ENCODE assay signal across 20 cellular contexts in genomic region chr3:55364426-55364825, GRCh38.
A peak's percentile ranks its signal among the peaks of the same experiment; 100 is the strongest.
DNase-seq lines count a peak whose midpoint lies in the region; ATAC-seq and TF ChIP-seq lines count a peak whose summit lies in the region.
"Had no signal": no experiment of that assay in that cellular context is flagged by ENCODE, and none has a peak within 500 bp of the region (broad histone marks: within the 10 kb centered on the region; RNA-seq: fewer than 3 reads in every experiment).

No MANE protein-coding gene starts in this region.

- H3K27me3 ChIP-seq in endodermal cell (ENCODE audit: control insufficient read depth, insufficient read depth, low read length, poor library complexity, severe bottlenecking), result no peaks in the 10 kb centered on the region

- no peak overlapping the region for H3K27ac ChIP-seq in endodermal cell (ENCODE audit: low read depth, low read length)
- H3K27ac ChIP-seq: HL-60 had no signal

- H3K4me3 ChIP-seq in endodermal cell (ENCODE audit: low read length), result no peak overlapping the region
- H3K4me3 ChIP-seq: GM23338 had no signal

- H3K4me3 Mint-ChIP-seq in endodermal cell (no peak overlapping the region), type B pancreatic cell (peak overlapping the region; percentile 38)
- H3K4me3 Mint-ChIP-seq: CD14-positive monocyte, GM23338 had no signal

- no peak overlapping the region for H3K9ac ChIP-seq in endodermal cell (ENCODE audit: extremely low read depth, low read length, poor library complexity, severe bottlenecking)

- H3K36me3 ChIP-seq in endodermal cell (ENCODE audit: control insufficient read depth, insufficient read depth, low read length), result no peaks in the 10 kb centered on the region

- no peak for ATAC-seq in GM18511 (IDR thresholded peaks at IDR 0.05; ENCODE audit: unreplicated experiment)
- no peak for ATAC-seq in GM18858 (IDR thresholded peaks at IDR 0.05; ENCODE audit: unreplicated experiment)
- ATAC-seq: GM23338, Panc1 had no signal

- no peak overlapping the region for H3K27ac Mint-ChIP-seq in endodermal cell
- H3K27ac Mint-ChIP-seq in type B pancreatic cell, result peak overlapping the region; percentile 71
- H3K27ac Mint-ChIP-seq: CD14-positive monocyte, GM23338 had no signal

- H3K9me3 ChIP-seq in endodermal cell (ENCODE audit: control insufficient read depth, low read length), result no peaks in the 10 kb centered on the region

- no peaks in the 10 kb centered on the region for H3K27me3 Mint-ChIP-seq in endodermal cell (ENCODE audit: insufficient read depth)
- H3K27me3 Mint-ChIP-seq in type B pancreatic cell, result no peaks in the 10 kb centered on the region

- H3K4me1 ChIP-seq in endodermal cell (ENCODE audit: control insufficient read depth, insufficient read depth, low read length), result no peaks in the 10 kb centered on the region

- no peaks in the 10 kb centered on the region for H3K9me3 Mint-ChIP-seq in endodermal cell
- H3K9me3 Mint-ChIP-seq in type B pancreatic cell, result peaks cover 8% of the 10 kb centered on the region
- H3K9me3 Mint-ChIP-seq: GM23338 had no signal

- WGBS in endodermal cell (ENCODE audit: insufficient coverage in 1 of 2, insufficient read length in 1 of 2), 2 experiments, result 83 to 89% methylated on average over 2 to 4 of the region's 4 CpGs

- no peaks in the 10 kb centered on the region for H3K4me1 Mint-ChIP-seq in endodermal cell
- H3K4me1 Mint-ChIP-seq in type B pancreatic cell (ENCODE audit: unreplicated experiment), result peaks cover 5% of the 10 kb centered on the region
- H3K4me1 Mint-ChIP-seq: CD14-positive monocyte had no signal

- no peak for TF ChIP-seq CTCF in endodermal cell (conservative IDR thresholded peaks at IDR 0.05)
- TF ChIP-seq CTCF in type B pancreatic cell (conservative IDR thresholded peaks at IDR 0.05), result no peak

- DNase-seq in EL (peak; percentile 80), LoVo (ENCODE audit: low spot score) (peak; percentile 52), endodermal cell (peak; percentile 5), type B pancreatic cell (ENCODE audit: extremely low spot score, unreplicated experiment) (no peak), NCI-H1417 treated with DMSO at 0.1 percent for 48 hours (lab: John Stamatoyannopoulos, UW) (no peak)
- DNase-seq: COR-L47, DMS153, KG1, NCI-H1092 treated with DMSO at 0.1 percent for 48 hours, NCI-H187 treated with DMSO at 0.1 percent for 48 hours, NCI-H2171, NCI-H446 treated with DMSO at 0.1 percent for 48 hours, NCI-H748 treated with DMSO at 0.1 percent for 48 hours, Right ventricle myocardium superior had no signal

- no peaks in the 10 kb centered on the region for H3K36me3 Mint-ChIP-seq in endodermal cell (ENCODE audit: low read depth)
- H3K36me3 Mint-ChIP-seq in type B pancreatic cell, result no peaks in the 10 kb centered on the region
- H3K36me3 Mint-ChIP-seq: CD14-positive monocyte had no signal

Comparison
In these comparisons a context has a peak if more than half of its experiments do, and no peak if none do; other contexts are left out.
1. DNase-seq: peak in EL (single experiment), LoVo (single experiment) and endodermal cell (single experiment); none in type B pancreatic cell (single experiment) and NCI-H1417 treated with DMSO at 0.1 percent for 48 hours (single experiment).